In the genomic region with DNA sequence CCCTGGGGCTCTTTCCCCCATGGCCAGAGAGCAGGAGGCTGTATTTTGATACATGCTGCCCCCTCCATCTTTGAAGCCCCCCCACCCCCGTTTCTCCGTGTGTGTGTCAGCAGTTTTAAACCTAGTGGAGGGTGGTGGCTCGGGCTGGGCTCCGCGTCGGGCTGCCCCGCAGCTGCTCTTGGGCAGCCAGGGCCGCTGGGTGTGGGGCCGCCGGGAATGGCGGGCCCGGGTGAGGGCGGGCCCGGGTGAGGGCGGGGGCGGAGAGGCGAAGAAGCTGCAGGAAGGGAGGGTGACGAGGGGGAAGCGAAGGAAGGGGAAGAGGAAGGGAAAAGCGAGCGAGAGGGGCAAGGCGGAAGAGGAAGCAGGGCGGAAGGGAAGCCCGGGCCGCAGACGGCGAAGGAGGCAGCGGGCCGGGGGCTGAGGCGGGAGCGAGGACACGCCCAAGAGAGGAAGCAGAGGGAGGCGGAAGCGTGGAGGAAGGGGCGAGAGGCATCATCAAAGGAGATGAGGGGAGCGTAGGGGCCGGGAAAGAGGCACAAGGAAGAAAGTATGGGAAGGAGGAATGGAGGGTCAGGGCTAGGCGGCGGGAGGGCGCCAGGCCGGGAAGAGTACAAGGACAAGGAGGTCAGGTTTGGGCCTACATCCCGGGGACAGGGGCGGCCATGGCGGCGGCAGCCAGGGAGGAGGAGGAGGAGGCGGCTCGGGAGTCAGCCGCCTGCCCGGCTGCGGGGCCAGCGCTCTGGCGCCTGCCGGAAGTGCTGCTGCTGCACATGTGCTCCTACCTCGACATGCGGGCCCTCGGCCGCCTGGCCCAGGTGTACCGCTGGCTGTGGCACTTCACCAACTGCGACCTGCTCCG, we compare ENCODE assay signal across 30 cellular contexts.
A peak's percentile ranks its signal among the peaks of the same experiment; 100 is the strongest.
DNase-seq lines count a peak whose midpoint lies in the region; ATAC-seq and TF ChIP-seq lines count a peak whose summit lies in the region.
"Had no signal": no experiment of that assay in that cellular context is flagged by ENCODE, and none has a peak within 500 bp of the region (broad histone marks: within the 10 kb centered on the region; RNA-seq: fewer than 3 reads in every experiment).

No MANE protein-coding gene starts in this region.

- no peak overlapping the region for H4K91ac ChIP-seq in neuronal stem cell (ENCODE audit: low read depth, low read length, poor library complexity)

- no peak overlapping the region for H2BK12ac ChIP-seq in neuronal stem cell (ENCODE audit: low read length)

- H3K9me3 Mint-ChIP-seq in natural killer cell (no peaks in the 10 kb centered on the region), osteocyte (ENCODE audit: unreplicated experiment) (no peaks in the 10 kb centered on the region)
- H3K9me3 Mint-ChIP-seq in natural killer cell treated with Interleukin-12 subunit alpha and Interleukin-12 subunit beta and Interleukin-15 and Interleukin-18, amount 100 ng/mL, for 72 hours: no peaks in the 10 kb centered on the region
- no peaks in the 10 kb centered on the region for H3K9me3 Mint-ChIP-seq in central memory CD8-positive, alpha-beta T cell
- H3K9me3 Mint-ChIP-seq: T-helper 1 cell treated with Interleukin-12 subunit alpha and Interleukin-12 subunit beta and Interleukin-4 antibody, amounts not matched to agents 30 μg/mL and 1 μg/mL, for 36 hours had no signal

- ATAC-seq in natural killer cell: no peak
- ATAC-seq in natural killer cell treated with Interleukin-12 subunit alpha and Interleukin-12 subunit beta and Interleukin-15 and Interleukin-18, amount 100 ng/mL, for 72 hours: no peak
- no peak for ATAC-seq in central memory CD8-positive, alpha-beta T cell (replicated peaks; ENCODE audit: extremely low read depth, poor library complexity, severe bottlenecking)
- no peak for ATAC-seq in GM18517 (IDR thresholded peaks at IDR 0.05; ENCODE audit: unreplicated experiment)
- ATAC-seq: A549, gastroesophageal sphincter, GM12878, SK-N-SH treated with all-trans-retinoic acid at 6 μM for 48 hours had no signal

- no peak overlapping the region for H3K14ac ChIP-seq in neuronal stem cell (ENCODE audit: low read length)

- no peak overlapping the region for H4K8ac ChIP-seq in neuronal stem cell (ENCODE audit: low read depth, low read length)

- H3K23ac ChIP-seq in neuronal stem cell (ENCODE audit: low read depth, low read length, poor library complexity): peak overlapping the region; percentile 86

- H3K9ac ChIP-seq in neuronal stem cell (ENCODE audit: low read depth, low read length, poor library complexity): no peak overlapping the region

- WGBS in neuronal stem cell (ENCODE audit: extremely low coverage in 2 of 2, insufficient read length in 2 of 2, insufficient replicate concordance in 1 of 2), 2 donors: no CpG with 5 or more reads among the region's 60 CpGs

- no peak overlapping the region for H3K4me3 ChIP-seq in neuronal stem cell (ENCODE audit: low read length in 2 of 2)
- H3K4me3 ChIP-seq: A549, gastroesophageal sphincter, GM12878, HAP-1, PC-9, right lobe of liver had no signal

- H2BK15ac ChIP-seq in neuronal stem cell (ENCODE audit: low read length): no peak overlapping the region

- H2BK5ac ChIP-seq in neuronal stem cell (ENCODE audit: low read length): peak overlapping the region; percentile 17

- intact Hi-C loops in natural killer cell (cut with micrococcal nuclease): loop anchor here (1.0 kb wide), 1 partner anchor 12 kb away; no protein-coding TSS in a partner anchor

- no peak for DNase-seq in natural killer cell
- DNase-seq in natural killer cell treated with Interleukin-12 subunit alpha and Interleukin-12 subunit beta and Interleukin-15 and Interleukin-18, amount 100 ng/mL, for 72 hours (ENCODE audit: low spot score): no peak
- no peak for DNase-seq in central memory CD8-positive, alpha-beta T cell (ENCODE audit: low spot score in 2 of 2)
- no peak for DNase-seq in neuronal stem cell (ENCODE audit: low spot score)
- DNase-seq in osteocyte (ENCODE audit: extremely low spot score, unreplicated experiment): no peak
- DNase-seq in EL: no peak
- DNase-seq in islet precursor cell: no peak
- DNase-seq: activated CD4-positive, alpha-beta T cell treated with anti-CD3 and anti-CD28 coated beads, Interleukin-2, amount 50 U/mL, for 48 hours; activated CD8-positive, alpha-beta memory T cell treated with anti-CD3 and anti-CD28 coated beads, Interleukin-2, amount 50 U/mL, for 4 hours; activated naive CD4-positive, alpha-beta T cell treated with anti-CD3 and anti-CD28 coated beads, Interleukin-2, amount 50 U/mL, for 16 hours; mammary epithelial cell; MV-4-11; NCI-H1436; NCI-H2081 treated with DMSO at 0.1 percent for 48 hours; NCI-H226; NCI-H526 treated with DMSO at 0.1 percent for 48 hours; NK-92 treated with Interleukin-12 subunit alpha and Interleukin-12 subunit beta, amount 100 ng/mL, for 24 hours; PC-9; right lobe of liver; Right ventricle myocardium superior; stimulated activated CD4-positive, alpha-beta T cell treated with anti-CD3 and anti-CD28 coated beads, Interleukin-12 subunit alpha, Interleukin-12 subunit beta, amount 100 ng/mL, for 4 hours; stimulated activated CD4-positive, alpha-beta T cell treated with anti-CD3 and anti-CD28 coated beads, Interleukin-4, amount 100 ng/mL, for 1 hour had no signal

- no peaks in the 10 kb centered on the region for H3K27me3 Mint-ChIP-seq in natural killer cell (ENCODE audit: low read depth in 2 of 2)
- no peaks in the 10 kb centered on the region for H3K27me3 Mint-ChIP-seq in natural killer cell treated with Interleukin-12 subunit alpha and Interleukin-12 subunit beta and Interleukin-15 and Interleukin-18, amount 100 ng/mL, for 72 hours
- no peaks in the 10 kb centered on the region for H3K27me3 Mint-ChIP-seq in central memory CD8-positive, alpha-beta T cell
- H3K27me3 Mint-ChIP-seq in osteocyte (ENCODE audit: unreplicated experiment): no peaks in the 10 kb centered on the region
- H3K27me3 Mint-ChIP-seq: progenitor cell of endocrine pancreas had no signal

- no peak overlapping the region for H2BK120ac ChIP-seq in neuronal stem cell (ENCODE audit: low read depth, low read length)

- H2AK5ac ChIP-seq in neuronal stem cell (ENCODE audit: low read depth, low read length): no peak overlapping the region

- H3K4ac ChIP-seq in neuronal stem cell (ENCODE audit: low read length): no peak overlapping the region

- H3K27me3 ChIP-seq in neuronal stem cell (ENCODE audit: control insufficient read depth in 3 of 3, insufficient read depth in 3 of 3, low read depth in 1 of 3, low read length in 3 of 3): no peaks in the 10 kb centered on the region
- H3K27me3 ChIP-seq: gastroesophageal sphincter, right lobe of liver had no signal

- peak overlapping the region; percentile 60 for H3K18ac ChIP-seq in neuronal stem cell (ENCODE audit: low read length)

- peaks cover 0 to 2% of the 10 kb centered on the region in 2 donors for H3K4me1 ChIP-seq in neuronal stem cell (ENCODE audit: control insufficient read depth in 2 of 2, insufficient read depth in 1 of 2, low read depth in 1 of 2, low read length in 2 of 2)
- H3K4me1 ChIP-seq: A549, HAP-1 had no signal

- peaks cover 40 to 84% of the 10 kb centered on the region in 2 donors for H3K36me3 ChIP-seq in neuronal stem cell (replicated peaks in 1 of 2; ENCODE audit: control insufficient read depth in 2 of 2, insufficient read depth in 2 of 2, low read length in 2 of 2)
- H3K36me3 ChIP-seq: HAP-1 had no signal

- H3K4me1 Mint-ChIP-seq in natural killer cell: peaks cover 26 to 33% of the 10 kb centered on the region in 2 donors
- H3K4me1 Mint-ChIP-seq in natural killer cell treated with Interleukin-12 subunit alpha and Interleukin-12 subunit beta and Interleukin-15 and Interleukin-18, amount 100 ng/mL, for 72 hours (ENCODE audit: low read depth in 2 of 2): peaks cover 21 to 24% of the 10 kb centered on the region in 2 donors
- H3K4me1 Mint-ChIP-seq in central memory CD8-positive, alpha-beta T cell: peaks cover 13% of the 10 kb centered on the region
- no peaks in the 10 kb centered on the region for H3K4me1 Mint-ChIP-seq in osteocyte (ENCODE audit: unreplicated experiment)

- no peak overlapping the region for H3K4me2 ChIP-seq in neuronal stem cell (ENCODE audit: insufficient read depth, low read length, poor library complexity, severe bottlenecking)
- H3K4me2 ChIP-seq: A549, PC-9 had no signal

- H3K27ac Mint-ChIP-seq in natural killer cell (peak overlapping the region; percentile 89 to 92), osteocyte (ENCODE audit: unreplicated experiment) (no peak overlapping the region)
- no peak overlapping the region for H3K27ac Mint-ChIP-seq in natural killer cell treated with Interleukin-12 subunit alpha and Interleukin-12 subunit beta and Interleukin-15 and Interleukin-18, amount 100 ng/mL, for 72 hours
- peak overlapping the region; percentile 84 for H3K27ac Mint-ChIP-seq in central memory CD8-positive, alpha-beta T cell (ENCODE audit: low read depth)

- no peak overlapping the region for H3K27ac ChIP-seq in neuronal stem cell (replicated peaks; ENCODE audit: low read length)
- H3K27ac ChIP-seq: A549, gastroesophageal sphincter had no signal

- H2AFZ ChIP-seq in neuronal stem cell (ENCODE audit: low read length): no peak overlapping the region
- H2AFZ ChIP-seq: PC-9 had no signal

- H3K36me3 Mint-ChIP-seq in natural killer cell (no peaks in the 10 kb centered on the region), osteocyte (ENCODE audit: unreplicated experiment) (peaks cover 16% of the 10 kb centered on the region)
- H3K36me3 Mint-ChIP-seq in natural killer cell treated with Interleukin-12 subunit alpha and Interleukin-12 subunit beta and Interleukin-15 and Interleukin-18, amount 100 ng/mL, for 72 hours: no peaks in the 10 kb centered on the region
- peaks cover 32% of the 10 kb centered on the region for H3K36me3 Mint-ChIP-seq in central memory CD8-positive, alpha-beta T cell (ENCODE audit: insufficient read depth)

- no peak overlapping the region for H3K4me3 Mint-ChIP-seq in natural killer cell
- H3K4me3 Mint-ChIP-seq in natural killer cell treated with Interleukin-12 subunit alpha and Interleukin-12 subunit beta and Interleukin-15 and Interleukin-18, amount 100 ng/mL, for 72 hours: no peak overlapping the region
- no peak overlapping the region for H3K4me3 Mint-ChIP-seq in central memory CD8-positive, alpha-beta T cell
- no peak overlapping the region for H3K4me3 Mint-ChIP-seq in osteocyte (ENCODE audit: unreplicated experiment)
- H3K4me3 Mint-ChIP-seq: T-helper 1 cell treated with Interleukin-12 subunit alpha and Interleukin-12 subunit beta and Interleukin-4 antibody, amounts not matched to agents 30 μg/mL and 1 μg/mL, for 36 hours had no signal

- H3K79me1 ChIP-seq in neuronal stem cell (ENCODE audit: low read depth, low read length): peaks cover 12% of the 10 kb centered on the region

- TF ChIP-seq CTCF in natural killer cell (IDR thresholded peaks at IDR 0.05) (no peak), osteocyte (IDR thresholded peaks at IDR 0.05) (no peak)

- H3K9me3 ChIP-seq in neuronal stem cell (replicated peaks in 1 of 2; ENCODE audit: control insufficient read depth in 2 of 2, insufficient read depth in 1 of 2, low read depth in 1 of 2, low read length in 2 of 2): peaks cover 0 to 2% of the 10 kb centered on the region in 2 donors
- H3K9me3 ChIP-seq: A549, gastroesophageal sphincter, HAP-1, right lobe of liver had no signal

Comparison
In these comparisons a context has a peak if more than half of its experiments do, and no peak if none do; other contexts are left out.
1. H3K27ac Mint-ChIP-seq: peak in natural killer cell (2 of 2) and central memory CD8-positive, alpha-beta T cell (single experiment); none in natural killer cell treated with Interleukin-12 subunit alpha and Interleukin-12 subunit beta and Interleukin-15 and Interleukin-18, amount 100 ng/mL, for 72 hours (0 of 2) and osteocyte (single experiment).